1 cellular context compared by ENCODE assay signal in the genomic region with DNA sequence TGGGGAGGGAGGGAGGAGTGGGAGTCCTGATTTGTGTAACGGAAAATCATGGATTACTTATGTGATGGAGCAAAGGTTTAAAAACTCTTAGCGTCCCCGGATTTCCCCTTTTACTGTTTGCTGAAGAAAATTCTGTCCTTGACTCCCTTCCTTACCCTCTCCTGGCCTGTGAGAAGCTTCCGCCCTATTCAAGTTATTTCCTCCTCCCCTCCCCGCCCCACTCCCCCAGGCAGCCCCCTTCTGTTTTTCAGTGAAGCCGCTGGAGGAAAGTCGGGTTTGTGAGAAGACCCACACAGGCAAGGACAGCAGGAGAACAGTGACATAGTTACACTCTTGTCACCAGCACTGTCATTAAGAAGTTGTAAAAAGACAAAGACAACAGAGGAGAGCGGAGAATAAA.
TF ChIP-seq lines count a peak whose summit lies in the region.

No MANE protein-coding gene starts in this region.

TF ChIP-seq in GM23338, 12 proteins besides CTCF, POLR2A, EP300 and RAD21:
- TF ChIP-seq, protein P1, sequence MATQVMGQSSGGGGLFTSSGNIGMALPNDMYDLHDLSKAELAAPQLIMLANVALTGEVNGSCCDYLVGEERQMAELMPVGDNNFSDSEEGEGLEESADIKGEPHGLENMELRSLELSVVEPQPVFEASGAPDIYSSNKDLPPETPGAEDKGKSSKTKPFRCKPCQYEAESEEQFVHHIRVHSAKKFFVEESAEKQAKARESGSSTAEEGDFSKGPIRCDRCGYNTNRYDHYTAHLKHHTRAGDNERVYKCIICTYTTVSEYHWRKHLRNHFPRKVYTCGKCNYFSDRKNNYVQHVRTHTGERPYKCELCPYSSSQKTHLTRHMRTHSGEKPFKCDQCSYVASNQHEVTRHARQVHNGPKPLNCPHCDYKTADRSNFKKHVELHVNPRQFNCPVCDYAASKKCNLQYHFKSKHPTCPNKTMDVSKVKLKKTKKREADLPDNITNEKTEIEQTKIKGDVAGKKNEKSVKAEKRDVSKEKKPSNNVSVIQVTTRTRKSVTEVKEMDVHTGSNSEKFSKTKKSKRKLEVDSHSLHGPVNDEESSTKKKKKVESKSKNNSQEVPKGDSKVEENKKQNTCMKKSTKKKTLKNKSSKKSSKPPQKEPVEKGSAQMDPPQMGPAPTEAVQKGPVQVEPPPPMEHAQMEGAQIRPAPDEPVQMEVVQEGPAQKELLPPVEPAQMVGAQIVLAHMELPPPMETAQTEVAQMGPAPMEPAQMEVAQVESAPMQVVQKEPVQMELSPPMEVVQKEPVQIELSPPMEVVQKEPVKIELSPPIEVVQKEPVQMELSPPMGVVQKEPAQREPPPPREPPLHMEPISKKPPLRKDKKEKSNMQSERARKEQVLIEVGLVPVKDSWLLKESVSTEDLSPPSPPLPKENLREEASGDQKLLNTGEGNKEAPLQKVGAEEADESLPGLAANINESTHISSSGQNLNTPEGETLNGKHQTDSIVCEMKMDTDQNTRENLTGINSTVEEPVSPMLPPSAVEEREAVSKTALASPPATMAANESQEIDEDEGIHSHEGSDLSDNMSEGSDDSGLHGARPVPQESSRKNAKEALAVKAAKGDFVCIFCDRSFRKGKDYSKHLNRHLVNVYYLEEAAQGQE (IDR thresholded peaks at IDR 0.05; ENCODE audit: unreplicated experiment), result no peak
- no peak for TF ChIP-seq JUNB (IDR thresholded peaks at IDR 0.05; ENCODE audit: unreplicated experiment)
- TF ChIP-seq, protein P2, sequence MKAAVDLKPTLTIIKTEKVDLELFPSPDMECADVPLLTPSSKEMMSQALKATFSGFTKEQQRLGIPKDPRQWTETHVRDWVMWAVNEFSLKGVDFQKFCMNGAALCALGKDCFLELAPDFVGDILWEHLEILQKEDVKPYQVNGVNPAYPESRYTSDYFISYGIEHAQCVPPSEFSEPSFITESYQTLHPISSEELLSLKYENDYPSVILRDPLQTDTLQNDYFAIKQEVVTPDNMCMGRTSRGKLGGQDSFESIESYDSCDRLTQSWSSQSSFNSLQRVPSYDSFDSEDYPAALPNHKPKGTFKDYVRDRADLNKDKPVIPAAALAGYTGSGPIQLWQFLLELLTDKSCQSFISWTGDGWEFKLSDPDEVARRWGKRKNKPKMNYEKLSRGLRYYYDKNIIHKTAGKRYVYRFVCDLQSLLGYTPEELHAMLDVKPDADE (IDR thresholded peaks at IDR 0.05), result no peak
- TF ChIP-seq POLR2AphosphoS5 (IDR thresholded peaks at IDR 0.05; ENCODE audit: low read depth), result no peak
- TF ChIP-seq CREB1 (CRISPR knock-in tag; IDR thresholded peaks at IDR 0.05; ENCODE audit: low read depth), result no peak
- TF ChIP-seq ZNF114 (CRISPR knock-in tag; IDR thresholded peaks at IDR 0.05), result no peak
- TF ChIP-seq, protein P3, sequence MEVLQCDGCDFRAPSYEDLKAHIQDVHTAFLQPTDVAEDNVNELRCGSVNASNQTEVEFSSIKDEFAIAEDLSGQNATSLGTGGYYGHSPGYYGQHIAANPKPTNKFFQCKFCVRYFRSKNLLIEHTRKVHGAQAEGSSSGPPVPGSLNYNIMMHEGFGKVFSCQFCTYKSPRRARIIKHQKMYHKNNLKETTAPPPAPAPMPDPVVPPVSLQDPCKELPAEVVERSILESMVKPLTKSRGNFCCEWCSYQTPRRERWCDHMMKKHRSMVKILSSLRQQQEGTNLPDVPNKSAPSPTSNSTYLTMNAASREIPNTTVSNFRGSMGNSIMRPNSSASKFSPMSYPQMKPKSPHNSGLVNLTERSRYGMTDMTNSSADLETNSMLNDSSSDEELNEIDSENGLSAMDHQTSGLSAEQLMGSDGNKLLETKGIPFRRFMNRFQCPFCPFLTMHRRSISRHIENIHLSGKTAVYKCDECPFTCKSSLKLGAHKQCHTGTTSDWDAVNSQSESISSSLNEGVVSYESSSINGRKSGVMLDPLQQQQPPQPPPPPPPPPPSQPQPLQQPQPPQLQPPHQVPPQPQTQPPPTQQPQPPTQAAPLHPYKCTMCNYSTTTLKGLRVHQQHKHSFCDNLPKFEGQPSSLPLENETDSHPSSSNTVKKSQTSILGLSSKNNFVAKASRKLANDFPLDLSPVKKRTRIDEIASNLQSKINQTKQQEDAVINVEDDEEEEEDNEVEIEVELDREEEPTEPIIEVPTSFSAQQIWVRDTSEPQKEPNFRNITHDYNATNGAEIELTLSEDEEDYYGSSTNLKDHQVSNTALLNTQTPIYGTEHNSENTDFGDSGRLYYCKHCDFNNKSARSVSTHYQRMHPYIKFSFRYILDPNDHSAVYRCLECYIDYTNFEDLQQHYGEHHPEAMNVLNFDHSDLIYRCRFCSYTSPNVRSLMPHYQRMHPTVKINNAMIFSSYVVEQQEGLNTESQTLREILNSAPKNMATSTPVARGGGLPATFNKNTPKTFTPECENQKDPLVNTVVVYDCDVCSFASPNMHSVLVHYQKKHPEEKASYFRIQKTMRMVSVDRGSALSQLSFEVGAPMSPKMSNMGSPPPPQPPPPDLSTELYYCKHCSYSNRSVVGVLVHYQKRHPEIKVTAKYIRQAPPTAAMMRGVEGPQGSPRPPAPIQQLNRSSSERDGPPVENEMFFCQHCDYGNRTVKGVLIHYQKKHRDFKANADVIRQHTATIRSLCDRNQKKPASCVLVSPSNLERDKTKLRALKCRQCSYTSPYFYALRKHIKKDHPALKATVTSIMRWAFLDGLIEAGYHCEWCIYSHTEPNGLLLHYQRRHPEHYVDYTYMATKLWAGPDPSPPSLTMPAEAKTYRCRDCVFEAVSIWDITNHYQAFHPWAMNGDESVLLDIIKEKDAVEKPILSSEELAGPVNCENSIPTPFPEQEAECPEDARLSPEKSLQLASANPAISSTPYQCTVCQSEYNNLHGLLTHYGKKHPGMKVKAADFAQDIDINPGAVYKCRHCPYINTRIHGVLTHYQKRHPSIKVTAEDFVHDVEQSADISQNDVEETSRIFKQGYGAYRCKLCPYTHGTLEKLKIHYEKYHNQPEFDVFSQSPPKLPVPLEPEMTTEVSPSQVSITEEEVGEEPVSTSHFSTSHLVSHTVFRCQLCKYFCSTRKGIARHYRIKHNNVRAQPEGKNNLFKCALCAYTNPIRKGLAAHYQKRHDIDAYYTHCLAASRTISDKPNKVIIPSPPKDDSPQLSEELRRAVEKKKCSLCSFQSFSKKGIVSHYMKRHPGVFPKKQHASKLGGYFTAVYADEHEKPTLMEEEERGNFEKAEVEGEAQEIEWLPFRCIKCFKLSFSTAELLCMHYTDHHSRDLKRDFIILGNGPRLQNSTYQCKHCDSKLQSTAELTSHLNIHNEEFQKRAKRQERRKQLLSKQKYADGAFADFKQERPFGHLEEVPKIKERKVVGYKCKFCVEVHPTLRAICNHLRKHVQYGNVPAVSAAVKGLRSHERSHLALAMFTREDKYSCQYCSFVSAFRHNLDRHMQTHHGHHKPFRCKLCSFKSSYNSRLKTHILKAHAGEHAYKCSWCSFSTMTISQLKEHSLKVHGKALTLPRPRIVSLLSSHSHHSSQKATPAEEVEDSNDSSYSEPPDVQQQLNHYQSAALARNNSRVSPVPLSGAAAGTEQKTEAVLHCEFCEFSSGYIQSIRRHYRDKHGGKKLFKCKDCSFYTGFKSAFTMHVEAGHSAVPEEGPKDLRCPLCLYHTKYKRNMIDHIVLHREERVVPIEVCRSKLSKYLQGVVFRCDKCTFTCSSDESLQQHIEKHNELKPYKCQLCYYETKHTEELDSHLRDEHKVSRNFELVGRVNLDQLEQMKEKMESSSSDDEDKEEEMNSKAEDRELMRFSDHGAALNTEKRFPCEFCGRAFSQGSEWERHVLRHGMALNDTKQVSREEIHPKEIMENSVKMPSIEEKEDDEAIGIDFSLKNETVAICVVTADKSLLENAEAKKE (CRISPR knock-in tag; IDR thresholded peaks at IDR 0.05), result no peak
- no peak for TF ChIP-seq ZNF331 (CRISPR knock-in tag; IDR thresholded peaks at IDR 0.05; ENCODE audit: low read depth)
- no peak for TF ChIP-seq NANOG (IDR thresholded peaks at IDR 0.05; ENCODE audit: borderline replicate concordance)
- TF ChIP-seq EZH2phosphoT487 (IDR thresholded peaks at IDR 0.05; ENCODE audit: unreplicated experiment), result no peak
- no peak for TF ChIP-seq STAT1 (IDR thresholded peaks at IDR 0.05; ENCODE audit: unreplicated experiment)
- TF ChIP-seq EZH2 (IDR thresholded peaks at IDR 0.05; ENCODE audit: low read depth, unreplicated experiment), result no peak
